ENCODE assay signal across 1 cellular context in the genomic region with DNA sequence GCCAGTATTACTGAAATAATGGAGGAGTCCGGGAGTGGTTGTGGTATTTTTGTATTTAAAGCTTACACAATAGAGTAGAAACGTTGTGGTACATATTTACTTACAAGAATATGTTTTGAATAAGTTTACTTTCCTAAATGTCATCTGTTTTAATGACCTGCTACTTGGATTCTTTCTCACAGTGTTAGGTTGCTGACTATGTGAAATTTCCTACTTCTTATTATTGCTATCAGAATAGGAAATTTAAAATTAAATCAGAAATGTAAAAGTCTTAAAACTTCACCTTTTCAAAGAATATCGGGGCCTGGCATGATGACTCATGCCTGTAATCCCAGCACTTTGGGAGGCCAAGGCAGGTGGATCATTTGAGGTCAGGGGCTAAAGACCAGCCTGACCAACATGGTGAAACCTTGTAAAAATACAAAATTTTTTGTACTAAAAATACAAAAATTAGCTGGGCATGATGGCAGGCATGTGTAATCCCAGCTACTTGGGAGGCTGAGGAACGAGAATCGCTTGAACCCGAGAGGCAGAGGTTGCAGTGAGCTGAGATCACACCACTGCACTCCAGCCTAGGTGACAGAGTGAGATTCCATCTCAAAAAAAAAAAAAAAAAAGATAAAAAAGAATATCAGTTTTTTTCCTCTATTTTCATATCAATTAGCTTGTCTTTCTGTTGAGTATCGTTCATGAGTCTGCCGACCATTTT.
TF ChIP-seq lines count a peak whose summit lies in the region.

No MANE protein-coding gene starts in this region.

TF ChIP-seq in GM23338, 12 proteins besides CTCF, POLR2A, EP300 and RAD21 (continued from another document):
- TF ChIP-seq, protein P1, sequence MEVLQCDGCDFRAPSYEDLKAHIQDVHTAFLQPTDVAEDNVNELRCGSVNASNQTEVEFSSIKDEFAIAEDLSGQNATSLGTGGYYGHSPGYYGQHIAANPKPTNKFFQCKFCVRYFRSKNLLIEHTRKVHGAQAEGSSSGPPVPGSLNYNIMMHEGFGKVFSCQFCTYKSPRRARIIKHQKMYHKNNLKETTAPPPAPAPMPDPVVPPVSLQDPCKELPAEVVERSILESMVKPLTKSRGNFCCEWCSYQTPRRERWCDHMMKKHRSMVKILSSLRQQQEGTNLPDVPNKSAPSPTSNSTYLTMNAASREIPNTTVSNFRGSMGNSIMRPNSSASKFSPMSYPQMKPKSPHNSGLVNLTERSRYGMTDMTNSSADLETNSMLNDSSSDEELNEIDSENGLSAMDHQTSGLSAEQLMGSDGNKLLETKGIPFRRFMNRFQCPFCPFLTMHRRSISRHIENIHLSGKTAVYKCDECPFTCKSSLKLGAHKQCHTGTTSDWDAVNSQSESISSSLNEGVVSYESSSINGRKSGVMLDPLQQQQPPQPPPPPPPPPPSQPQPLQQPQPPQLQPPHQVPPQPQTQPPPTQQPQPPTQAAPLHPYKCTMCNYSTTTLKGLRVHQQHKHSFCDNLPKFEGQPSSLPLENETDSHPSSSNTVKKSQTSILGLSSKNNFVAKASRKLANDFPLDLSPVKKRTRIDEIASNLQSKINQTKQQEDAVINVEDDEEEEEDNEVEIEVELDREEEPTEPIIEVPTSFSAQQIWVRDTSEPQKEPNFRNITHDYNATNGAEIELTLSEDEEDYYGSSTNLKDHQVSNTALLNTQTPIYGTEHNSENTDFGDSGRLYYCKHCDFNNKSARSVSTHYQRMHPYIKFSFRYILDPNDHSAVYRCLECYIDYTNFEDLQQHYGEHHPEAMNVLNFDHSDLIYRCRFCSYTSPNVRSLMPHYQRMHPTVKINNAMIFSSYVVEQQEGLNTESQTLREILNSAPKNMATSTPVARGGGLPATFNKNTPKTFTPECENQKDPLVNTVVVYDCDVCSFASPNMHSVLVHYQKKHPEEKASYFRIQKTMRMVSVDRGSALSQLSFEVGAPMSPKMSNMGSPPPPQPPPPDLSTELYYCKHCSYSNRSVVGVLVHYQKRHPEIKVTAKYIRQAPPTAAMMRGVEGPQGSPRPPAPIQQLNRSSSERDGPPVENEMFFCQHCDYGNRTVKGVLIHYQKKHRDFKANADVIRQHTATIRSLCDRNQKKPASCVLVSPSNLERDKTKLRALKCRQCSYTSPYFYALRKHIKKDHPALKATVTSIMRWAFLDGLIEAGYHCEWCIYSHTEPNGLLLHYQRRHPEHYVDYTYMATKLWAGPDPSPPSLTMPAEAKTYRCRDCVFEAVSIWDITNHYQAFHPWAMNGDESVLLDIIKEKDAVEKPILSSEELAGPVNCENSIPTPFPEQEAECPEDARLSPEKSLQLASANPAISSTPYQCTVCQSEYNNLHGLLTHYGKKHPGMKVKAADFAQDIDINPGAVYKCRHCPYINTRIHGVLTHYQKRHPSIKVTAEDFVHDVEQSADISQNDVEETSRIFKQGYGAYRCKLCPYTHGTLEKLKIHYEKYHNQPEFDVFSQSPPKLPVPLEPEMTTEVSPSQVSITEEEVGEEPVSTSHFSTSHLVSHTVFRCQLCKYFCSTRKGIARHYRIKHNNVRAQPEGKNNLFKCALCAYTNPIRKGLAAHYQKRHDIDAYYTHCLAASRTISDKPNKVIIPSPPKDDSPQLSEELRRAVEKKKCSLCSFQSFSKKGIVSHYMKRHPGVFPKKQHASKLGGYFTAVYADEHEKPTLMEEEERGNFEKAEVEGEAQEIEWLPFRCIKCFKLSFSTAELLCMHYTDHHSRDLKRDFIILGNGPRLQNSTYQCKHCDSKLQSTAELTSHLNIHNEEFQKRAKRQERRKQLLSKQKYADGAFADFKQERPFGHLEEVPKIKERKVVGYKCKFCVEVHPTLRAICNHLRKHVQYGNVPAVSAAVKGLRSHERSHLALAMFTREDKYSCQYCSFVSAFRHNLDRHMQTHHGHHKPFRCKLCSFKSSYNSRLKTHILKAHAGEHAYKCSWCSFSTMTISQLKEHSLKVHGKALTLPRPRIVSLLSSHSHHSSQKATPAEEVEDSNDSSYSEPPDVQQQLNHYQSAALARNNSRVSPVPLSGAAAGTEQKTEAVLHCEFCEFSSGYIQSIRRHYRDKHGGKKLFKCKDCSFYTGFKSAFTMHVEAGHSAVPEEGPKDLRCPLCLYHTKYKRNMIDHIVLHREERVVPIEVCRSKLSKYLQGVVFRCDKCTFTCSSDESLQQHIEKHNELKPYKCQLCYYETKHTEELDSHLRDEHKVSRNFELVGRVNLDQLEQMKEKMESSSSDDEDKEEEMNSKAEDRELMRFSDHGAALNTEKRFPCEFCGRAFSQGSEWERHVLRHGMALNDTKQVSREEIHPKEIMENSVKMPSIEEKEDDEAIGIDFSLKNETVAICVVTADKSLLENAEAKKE (CRISPR knock-in tag; IDR thresholded peaks at IDR 0.05), result no peak
- TF ChIP-seq EZH2phosphoT487 (IDR thresholded peaks at IDR 0.05; ENCODE audit: unreplicated experiment), result no peak
- TF ChIP-seq, protein P2, sequence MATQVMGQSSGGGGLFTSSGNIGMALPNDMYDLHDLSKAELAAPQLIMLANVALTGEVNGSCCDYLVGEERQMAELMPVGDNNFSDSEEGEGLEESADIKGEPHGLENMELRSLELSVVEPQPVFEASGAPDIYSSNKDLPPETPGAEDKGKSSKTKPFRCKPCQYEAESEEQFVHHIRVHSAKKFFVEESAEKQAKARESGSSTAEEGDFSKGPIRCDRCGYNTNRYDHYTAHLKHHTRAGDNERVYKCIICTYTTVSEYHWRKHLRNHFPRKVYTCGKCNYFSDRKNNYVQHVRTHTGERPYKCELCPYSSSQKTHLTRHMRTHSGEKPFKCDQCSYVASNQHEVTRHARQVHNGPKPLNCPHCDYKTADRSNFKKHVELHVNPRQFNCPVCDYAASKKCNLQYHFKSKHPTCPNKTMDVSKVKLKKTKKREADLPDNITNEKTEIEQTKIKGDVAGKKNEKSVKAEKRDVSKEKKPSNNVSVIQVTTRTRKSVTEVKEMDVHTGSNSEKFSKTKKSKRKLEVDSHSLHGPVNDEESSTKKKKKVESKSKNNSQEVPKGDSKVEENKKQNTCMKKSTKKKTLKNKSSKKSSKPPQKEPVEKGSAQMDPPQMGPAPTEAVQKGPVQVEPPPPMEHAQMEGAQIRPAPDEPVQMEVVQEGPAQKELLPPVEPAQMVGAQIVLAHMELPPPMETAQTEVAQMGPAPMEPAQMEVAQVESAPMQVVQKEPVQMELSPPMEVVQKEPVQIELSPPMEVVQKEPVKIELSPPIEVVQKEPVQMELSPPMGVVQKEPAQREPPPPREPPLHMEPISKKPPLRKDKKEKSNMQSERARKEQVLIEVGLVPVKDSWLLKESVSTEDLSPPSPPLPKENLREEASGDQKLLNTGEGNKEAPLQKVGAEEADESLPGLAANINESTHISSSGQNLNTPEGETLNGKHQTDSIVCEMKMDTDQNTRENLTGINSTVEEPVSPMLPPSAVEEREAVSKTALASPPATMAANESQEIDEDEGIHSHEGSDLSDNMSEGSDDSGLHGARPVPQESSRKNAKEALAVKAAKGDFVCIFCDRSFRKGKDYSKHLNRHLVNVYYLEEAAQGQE (IDR thresholded peaks at IDR 0.05; ENCODE audit: unreplicated experiment), result no peak
